Comparison of ENCODE assay signal across 7 cellular contexts in the genomic region with DNA sequence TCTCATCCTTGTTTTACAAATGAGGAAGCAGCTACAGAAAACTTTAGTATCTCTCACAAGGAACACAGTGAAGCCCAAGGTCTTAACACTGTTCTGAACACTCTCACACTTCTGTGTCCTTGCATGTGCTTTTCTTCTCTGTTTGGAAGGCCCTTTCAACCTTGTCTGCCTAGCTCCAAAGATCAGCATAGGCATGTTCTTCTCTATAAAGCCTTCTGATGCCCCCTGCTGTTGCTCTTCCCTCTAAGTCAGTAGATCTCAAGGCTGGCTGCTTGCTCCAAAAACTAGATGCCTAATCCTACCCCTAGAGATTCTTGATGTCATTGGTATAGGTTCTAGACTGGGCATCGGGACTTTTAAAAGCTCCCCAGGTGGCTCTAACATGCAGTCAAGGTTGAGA. TPM values are rescaled to one million over a fixed set of nuclear protein-coding genes. Genes with fewer than 3 reads are reported as not detected.
DNase-seq lines count a peak whose midpoint lies in the region; ATAC-seq, FAIRE-seq and TF ChIP-seq lines count a peak whose summit lies in the region.

No MANE protein-coding gene starts in this region.

- POLR2A ChIA-PET in RWPE1 (lab: Yijun Ruan, JAX; ENCODE audit: low non-redundant PET) = interaction anchor here (3.0 kb wide), 1 partner anchor 119 kb away, joined by 15 read pairs; the partner anchor contains the start of gene SAT1

- H3K79me2 ChIP-seq in Karpas-422 (ENCODE audit: low read length) = peaks cover 54% of the 10 kb centered on the region

- no peaks in the 10 kb centered on the region for H3K9me3 ChIP-seq in Karpas-422 (ENCODE audit: low read length)
- no peaks in the 10 kb centered on the region for H3K9me3 ChIP-seq in breast epithelium

- no peaks in the 10 kb centered on the region for H4K20me1 ChIP-seq in Karpas-422 (ENCODE audit: insufficient read depth, low read depth, low read length)

- H3K36me3 ChIP-seq in Karpas-422 (ENCODE audit: insufficient read depth, low read length) (no peaks in the 10 kb centered on the region), breast epithelium (no peaks in the 10 kb centered on the region), kidney epithelial cell (ENCODE audit: control insufficient read depth, insufficient read depth, low read length) (no peaks in the 10 kb centered on the region)

- FAIRE-seq in G401.6 (lab: Jason Lieb, UNC) = peak; percentile 89

- H3K4me1 ChIP-seq in Karpas-422 (ENCODE audit: low read length) = peaks cover 45% of the 10 kb centered on the region
- H3K4me1 ChIP-seq in breast epithelium = no peaks in the 10 kb centered on the region

- intact Hi-C loops in breast epithelium (cut with DNase I; ENCODE audit: low total_unique reads) = loop anchor here (10.0 kb wide), 1 partner anchor 207 kb away; no protein-coding TSS in a partner anchor

- ATAC-seq in GM21529 (IDR thresholded peaks at IDR 0.05; ENCODE audit: unreplicated experiment) = peak; percentile 60

- no peak overlapping the region; the same call in 1 of the 2 replicates for H3K4me3 ChIP-seq in Karpas-422 (ENCODE audit: low read length)
- peak overlapping the region in 1 of 3 donors; percentile 34 for H3K4me3 ChIP-seq in breast epithelium
- H3K4me3 ChIP-seq in kidney epithelial cell (ENCODE audit: low read depth, low read length) = no peak overlapping the region

- H3K4me2 ChIP-seq in Karpas-422 (ENCODE audit: low read depth, low read length, poor library complexity, severe bottlenecking) = peak overlapping the region; percentile 54

- H3K27ac ChIP-seq in Karpas-422 (ENCODE audit: low read length) (peak overlapping the region; percentile 41; the same call in 1 of the 2 replicates), RWPE1 (peak overlapping the region; percentile 90; the same call in 1 of the 2 replicates), breast epithelium (peak overlapping the region; percentile 39 to 64)

- CTCF ChIA-PET in RWPE1 (lab: Yijun Ruan, JAX) = interaction anchor here (0.6 to 1.7 kb wide), 6 partner anchors 92 to 214 kb away, joined by 4 to 5 read pairs (median 5); partner anchors contain the start of gene SAT1

- TF ChIP-seq POLR2A in breast epithelium (IDR thresholded peaks at IDR 0.05) = no peak

- H3K9me2 ChIP-seq in Karpas-422 (replicated peaks; ENCODE audit: insufficient read depth, low read length) = no peaks in the 10 kb centered on the region

- H3K9ac ChIP-seq in Karpas-422 (ENCODE audit: low read length) = peak overlapping the region; percentile 37

- TF ChIP-seq CTCF in RWPE1 (conservative IDR thresholded peaks at IDR 0.05; ENCODE audit: low read depth) (0 out of 2 replicates have a peak, but pooled peaks have one; percentile 17), breast epithelium (IDR thresholded peaks at IDR 0.05) (peak; percentile 13 to 43 (median 31)), kidney epithelial cell (IDR thresholded peaks at IDR 0.05; ENCODE audit: insufficient read depth, low read length, poor library complexity, severe bottlenecking) (peak; percentile 53)

- DNase-seq in Karpas-422 = peak; percentile 90
- peak; percentile 20 for DNase-seq in RWPE1 (ENCODE audit: low spot score)
- peak in 1 of 2 donors; percentile 27 for DNase-seq in breast epithelium (ENCODE audit: low spot score in 2 of 2)
- DNase-seq in kidney epithelial cell (ENCODE audit: low read depth) = peak; percentile 42
- DNase-seq in stimulated activated CD8-positive, alpha-beta memory T cell treated with anti-CD3 and anti-CD28 coated beads, Interleukin-4, amount 100 ng/mL, for 48 hours = peak; percentile 24

- H3K27me3 ChIP-seq in Karpas-422 (ENCODE audit: low read length) = no peaks in the 10 kb centered on the region
- peaks cover 0 to 19% of the 10 kb centered on the region in 2 donors for H3K27me3 ChIP-seq in breast epithelium
- H3K27me3 ChIP-seq in kidney epithelial cell (ENCODE audit: control insufficient read depth, insufficient read depth, low read length) = no peaks in the 10 kb centered on the region

- no peak overlapping the region for H2AFZ ChIP-seq in Karpas-422 (ENCODE audit: low read length)

RNA-seq across cellular contexts. Expression of gene APOO, which starts 5.9 kb away (rescaled TPM):
- total RNA-seq in Karpas-422 (2014; rRNA removed; shearing (Covaris generic); ENCODE audit: low replicate concordance) = 27.3 and 37.4 TPM in 2 replicates
- 10 to 100 TPM in 2 of 3 donors, 1 to 10 TPM in 1; 5.8 to 16.7 (median 16.1) TPM for total RNA-seq in breast epithelium
- total RNA-seq in kidney epithelial cell = 14.0 and 17.3 TPM in 2 replicates

RNA-seq across cellular contexts. Expression of gene CXorf58, which starts 6.0 kb away (rescaled TPM):
- total RNA-seq in Karpas-422 (2014; rRNA removed; shearing (Covaris generic); ENCODE audit: low replicate concordance) = not detected in 2 replicates
- total RNA-seq in breast epithelium (1 to 10 TPM in 1 of 3 donors, not detected in 2; 1.5 TPM), kidney epithelial cell (0.34 TPM in 1 of 2 replicates, not detected in the other)
